ENCODE assay signal across 11 cellular contexts in genomic region chr12:49909826-49910225, GRCh38. TPM values are rescaled to one million over a fixed set of nuclear protein-coding genes. Genes with fewer than 3 reads are reported as not detected.
DNase-seq lines count a peak whose midpoint lies in the region; ATAC-seq and TF ChIP-seq lines count a peak whose summit lies in the region.
"Had no signal": no experiment of that assay in that cellular context is flagged by ENCODE, and none has a peak within 500 bp of the region (broad histone marks: within the 10 kb centered on the region; RNA-seq: fewer than 3 reads in every experiment).

No MANE protein-coding gene starts in this region.

- peak overlapping the region; percentile 26 for H3K4me2 ChIP-seq in smooth muscle cell

- H3K27ac ChIP-seq in RWPE1: peak overlapping the region; percentile 35
- H3K27ac ChIP-seq in smooth muscle cell (ENCODE audit: low read depth): peak overlapping the region; percentile 28
- H3K27ac ChIP-seq: gastroesophageal sphincter, neutrophil had no signal

- no peak for TF ChIP-seq CTCF in RWPE1 (conservative IDR thresholded peaks at IDR 0.05; ENCODE audit: low read depth)
- TF ChIP-seq CTCF in smooth muscle cell (IDR thresholded peaks at IDR 0.05; ENCODE audit: borderline replicate concordance, insufficient read depth, poor library complexity, severe bottlenecking): no peak

- H3K79me2 ChIP-seq in smooth muscle cell (ENCODE audit: low read depth): no peaks in the 10 kb centered on the region

- H3K36me3 ChIP-seq in smooth muscle cell (ENCODE audit: low read depth): no peaks in the 10 kb centered on the region
- H3K36me3 ChIP-seq: gastroesophageal sphincter, neutrophil had no signal

- no peaks in the 10 kb centered on the region for H3K9me3 ChIP-seq in smooth muscle cell (replicated peaks; ENCODE audit: low read depth)
- H3K9me3 ChIP-seq: gastroesophageal sphincter, neutrophil had no signal

- H3K4me3 ChIP-seq in smooth muscle cell: no peak overlapping the region
- H3K4me3 ChIP-seq: gastroesophageal sphincter, GM12878 had no signal

- peak overlapping the region; percentile 58 for H2AFZ ChIP-seq in smooth muscle cell (ENCODE audit: low read depth)

- CTCF ChIA-PET in RWPE1 (lab: Yijun Ruan, JAX): interaction anchor here (1.2 kb wide), 1 partner anchor 57 kb away, joined by 3 read pairs; no protein-coding TSS in a partner anchor

- no peaks in the 10 kb centered on the region for H4K20me1 ChIP-seq in smooth muscle cell (ENCODE audit: low read depth)

- no peaks in the 10 kb centered on the region for H3K27me3 ChIP-seq in smooth muscle cell (ENCODE audit: low read depth)

- H3F3A ChIP-seq in smooth muscle cell (ENCODE audit: low read depth): no peaks in the 10 kb centered on the region

- peaks cover 15% of the 10 kb centered on the region for H3K4me1 ChIP-seq in smooth muscle cell (ENCODE audit: low read depth)
- H3K4me1 ChIP-seq: gastroesophageal sphincter had no signal

- no peak for ATAC-seq in GM21576 (IDR thresholded peaks at IDR 0.05; ENCODE audit: unreplicated experiment)
- ATAC-seq: gastroesophageal sphincter, GM12878 had no signal

- POLR2A ChIA-PET in RWPE1 (lab: Yijun Ruan, JAX; ENCODE audit: low non-redundant PET): no interaction called here

- WGBS in smooth muscle cell (ENCODE audit: low lambda C conversion rate): 26% methylated on average over 16 of the region's 16 CpGs

- DNase-seq in SIG-M5 treated with dmso at 0.1 percent for 504 hours (lab: John Stamatoyannopoulos, UW; ENCODE audit: unreplicated experiment) (peak; percentile 32), SIG-M5 (lab: John Stamatoyannopoulos, UW) (no peak), RWPE1 (ENCODE audit: low spot score) (peak; percentile 70), iPS DF 19.7 (ENCODE audit: low read depth, low spot score) (peak; percentile 42), smooth muscle cell (lab: John Stamatoyannopoulos, UW; ENCODE audit: unreplicated experiment) (no peak), KG1 (lab: John Stamatoyannopoulos, UW) (no peak), T-helper 2 cell (no peak)

- H3K9ac ChIP-seq in smooth muscle cell (ENCODE audit: low read depth): no peak overlapping the region

RNA-seq across cellular contexts. Expression of gene FAIM2, which starts 6.1 kb away (rescaled TPM):
- 0.04 and 0.67 TPM in 2 replicates for total RNA-seq in smooth muscle cell
- polyA plus RNA-seq in smooth muscle cell: 1.2 and 1.6 TPM in 2 replicates
- total RNA-seq: GM12878 had no signal
- polyA plus RNA-seq: GM12878 had no signal

RNA-seq across cellular contexts. Expression of gene AQP2, which starts 40.7 kb away (rescaled TPM):
- total RNA-seq in smooth muscle cell: 0.13 and 0.22 TPM in 2 replicates
- 0.14 and 0.99 TPM in 2 replicates for polyA plus RNA-seq in smooth muscle cell
- total RNA-seq: GM12878 had no signal
- polyA plus RNA-seq: GM12878 had no signal

RNA-seq across cellular contexts. Expression of gene AQP5, which starts 51.8 kb away (rescaled TPM):
- total RNA-seq in smooth muscle cell: not detected in 2 replicates
- polyA plus RNA-seq in smooth muscle cell: 1.5 TPM in 1 of 2 replicates, not detected in the other
- total RNA-seq: GM12878 had no signal
- polyA plus RNA-seq: GM12878 had no signal

Comparison
In these comparisons a context has a peak if more than half of its experiments do, and no peak if none do; other contexts are left out.
1. DNase-seq: peak in SIG-M5 treated with dmso at 0.1 percent for 504 hours (single experiment), RWPE1 (single experiment) and iPS DF 19.7 (single experiment); none in SIG-M5 (single experiment), smooth muscle cell (single experiment), KG1 (single experiment) and T-helper 2 cell (0 of 5).